In genomic region chr4:130306566-130306965, GRCh38 we compare ENCODE assay signal across 14 cellular contexts.
DNase-seq lines count a peak whose midpoint lies in the region; ATAC-seq, FAIRE-seq and TF ChIP-seq lines count a peak whose summit lies in the region.
"Had no signal": no experiment of that assay in that cellular context is flagged by ENCODE, and none has a peak within 500 bp of the region (broad histone marks: within the 10 kb centered on the region; RNA-seq: fewer than 3 reads in every experiment).

No MANE protein-coding gene starts in this region.

- SMC1A ChIA-PET in GM12878 (lab: Charles Lee; ENCODE audit: uncharacterized antibody, unreplicated experiment): interaction anchor here (1.2 kb wide), 1 partner anchor 375 kb away, joined by 3 read pairs; no protein-coding TSS in a partner anchor

- no peak overlapping the region for H3K9ac ChIP-seq in KMS-11
- no peak overlapping the region for H3K9ac ChIP-seq in GM12878 (ENCODE audit: control insufficient read depth, insufficient read depth, low read length)
- H3K9ac ChIP-seq in mesendoderm (ENCODE audit: low read length): no peak overlapping the region

- H3K27me3 ChIP-seq in KMS-11 (ENCODE audit: insufficient read depth, low read depth) (no peaks in the 10 kb centered on the region), GM12878 (replicated peaks in 1 of 2; ENCODE audit: control insufficient read depth in 2 of 2, insufficient read depth in 2 of 2, low read length in 1 of 2) (no peaks in the 10 kb centered on the region), mesendoderm (ENCODE audit: insufficient read depth, low read length, poor library complexity) (no peaks in the 10 kb centered on the region), transverse colon (no peaks in the 10 kb centered on the region)
- H3K27me3 ChIP-seq: gastrocnemius medialis had no signal

- DNase-seq in GM12865 (ENCODE audit: low read depth): peak; percentile 1
- no peak for DNase-seq in GM12878 (ENCODE audit: low read depth, low spot score)
- peak; percentile 57 for DNase-seq in mesendoderm
- DNase-seq in transverse colon: no peak
- no peak for DNase-seq in GM19239 (ENCODE audit: insufficient read length, low spot score)
- DNase-seq: gastrocnemius medialis; immature natural killer cell; NCI-H187; stimulated activated CD4-positive, alpha-beta T cell treated with anti-CD3 and anti-CD28 coated beads, Interleukin-4, amount 100 ng/mL, for 24 hours; substantia nigra had no signal

- no peak overlapping the region for H3K56ac ChIP-seq in mesendoderm (ENCODE audit: low read length)

- WGBS in GM12878 (ENCODE audit: insufficient coverage, insufficient replicate concordance, low lambda C conversion rate, missing lambda C conversion rate): 15% methylated on average over 2 of the region's 2 CpGs
- WGBS in mesendoderm (ENCODE audit: extremely low coverage, insufficient coverage, low lambda C conversion rate): no CpG with 5 or more reads among the region's 2 CpGs
- 55 to 63% methylated on average over 2 of the region's 2 CpGs for WGBS in transverse colon (ENCODE audit: low coverage in 1 of 2), 2 donors

- TF ChIP-seq EP300 in GM12878 (IDR thresholded peaks at IDR 0.05; ENCODE audit: borderline replicate concordance in 1 of 2, control insufficient read depth in 1 of 2, low read depth in 2 of 2, low read length in 2 of 2): no peak
- no peak for TF ChIP-seq EP300 in transverse colon (IDR thresholded peaks at IDR 0.05; ENCODE audit: low read depth)

- TF ChIP-seq POLR2A in GM12878 (IDR thresholded peaks at IDR 0.05; ENCODE audit: low read depth, low read length) (no peak), transverse colon (IDR thresholded peaks at IDR 0.05) (no peak)

- H3K18ac ChIP-seq in mesendoderm (ENCODE audit: low read length): no peak overlapping the region

- FAIRE-seq in GM12878 (lab: Jason Lieb, UNC): no peak
- FAIRE-seq in GM19239 (lab: Jason Lieb, UNC): no peak
- FAIRE-seq: RCC 7860 had no signal

- H3K4me3 ChIP-seq in GM12865 (ENCODE audit: low read depth, low read length): no peak overlapping the region
- H3K4me3 ChIP-seq in KMS-11 (IDR thresholded peaks at IDR 0.05; ENCODE audit: insufficient read depth, low read depth, low read length): no peak overlapping the region
- no peak overlapping the region for H3K4me3 ChIP-seq in GM12878
- H3K4me3 ChIP-seq in mesendoderm (ENCODE audit: low read length): no peak overlapping the region
- no peak overlapping the region for H3K4me3 ChIP-seq in transverse colon
- H3K4me3 ChIP-seq: gastrocnemius medialis had no signal

- ATAC-seq in GM12878 (peak; percentile 55; the same call in 2 of the 3 replicates), GM21360 (IDR thresholded peaks at IDR 0.05; ENCODE audit: unreplicated experiment) (no peak)
- ATAC-seq: gastrocnemius medialis had no signal

- BruUV-seq in GM12878 (replicated peaks; lab: Mats Ljungman, UMichigan): no TSS peak

- no peaks in the 10 kb centered on the region for H3K79me1 ChIP-seq in mesendoderm (ENCODE audit: low read length)

- H2BK5ac ChIP-seq in mesendoderm (ENCODE audit: low read length): no peak overlapping the region

- POLR2A ChIA-PET in GM12878 (lab: Charles Lee): no interaction called here

- H2AK5ac ChIP-seq in mesendoderm (ENCODE audit: low read length): no peak overlapping the region

- H2BK15ac ChIP-seq in mesendoderm (replicated peaks; ENCODE audit: low read depth): no peak overlapping the region

- H3K79me2 ChIP-seq in KMS-11 (ENCODE audit: insufficient read depth, low read depth): no peaks in the 10 kb centered on the region
- no peaks in the 10 kb centered on the region for H3K79me2 ChIP-seq in GM12878 (ENCODE audit: control insufficient read depth, insufficient read depth, low read length)
- no peaks in the 10 kb centered on the region for H3K79me2 ChIP-seq in mesendoderm (ENCODE audit: control insufficient read depth, insufficient read depth, low read length)

- H3K27ac ChIP-seq in KMS-11 (no peak overlapping the region), GM12878 (ENCODE audit: control insufficient read depth, insufficient read depth) (no peak overlapping the region), mesendoderm (ENCODE audit: low read depth, low read length) (no peak overlapping the region), transverse colon (no peak overlapping the region)
- H3K27ac ChIP-seq: epithelial cell of prostate, gastrocnemius medialis had no signal

- no peak overlapping the region for H2BK120ac ChIP-seq in mesendoderm (ENCODE audit: low read depth, low read length)

- TF ChIP-seq RAD21 in GM12878 (IDR thresholded peaks at IDR 0.05; ENCODE audit: insufficient read depth, low read depth, low read length): 0 out of 2 replicates have a peak, but pooled peaks have one; percentile 7

- H3K9me3 ChIP-seq in GM12878 (replicated peaks; ENCODE audit: control insufficient read depth, insufficient read depth, low read length) (no peaks in the 10 kb centered on the region), transverse colon (no peaks in the 10 kb centered on the region)
- H3K9me3 ChIP-seq: gastrocnemius medialis had no signal

- H2AFZ ChIP-seq in KMS-11 (ENCODE audit: low read depth) (no peak overlapping the region), GM12878 (ENCODE audit: control insufficient read depth, low read depth, low read length) (no peak overlapping the region)

- no peak overlapping the region for H3K23ac ChIP-seq in mesendoderm (ENCODE audit: low read length)

- TF ChIP-seq CTCF in GM12865 (IDR thresholded peaks at IDR 0.05; ENCODE audit: insufficient read depth, low read depth, low read length, missing control alignments): peak; percentile 10
- peak; percentile 43 for TF ChIP-seq CTCF in KMS-11 (conservative IDR thresholded peaks at IDR 0.05; ENCODE audit: low read depth, low read length)
- peak in 2 of 3 experiments; percentile 12 to 25; a peak in 1 of 6 replicates for TF ChIP-seq CTCF in GM12878 (IDR thresholded peaks at IDR 0.05 in 2 of 3, conservative IDR thresholded peaks at IDR 0.05 in 1 of 3; ENCODE audit: control insufficient read depth in 2 of 3, extremely low read depth in 1 of 3, insufficient read depth in 1 of 3, low read depth in 3 of 3, low read length in 3 of 3)
- TF ChIP-seq CTCF in transverse colon (IDR thresholded peaks at IDR 0.05): no peak

- intact Hi-C loops in GM12878 (cut with micrococcal nuclease; ENCODE audit: unreplicated experiment): no loop called here
- intact Hi-C loops in transverse colon (cut with DNase I; ENCODE audit: low total_unique reads): no loop called here

- H4K5ac ChIP-seq in mesendoderm (ENCODE audit: low read length): no peak overlapping the region

- CTCF ChIA-PET in GM12878 (lab: Yijun Ruan, JAX): interaction anchor here (1.1 to 2.6 kb wide), 3 partner anchors 335 to 379 kb away, joined by 3 to 9 read pairs (median 3); no protein-coding TSS in a partner anchor

- RAD21 ChIA-PET in GM12878 (lab: Charles Lee; ENCODE audit: unreplicated experiment): interaction anchor here (1.6 kb wide), 1 partner anchor 380 kb away, joined by 4 read pairs; no protein-coding TSS in a partner anchor

- no peak overlapping the region for H4K8ac ChIP-seq in mesendoderm (ENCODE audit: low read depth, low read length)

- no peaks in the 10 kb centered on the region for H4K20me1 ChIP-seq in KMS-11 (ENCODE audit: insufficient read depth)
- H4K20me1 ChIP-seq in GM12878 (ENCODE audit: control insufficient read depth, insufficient read depth): no peaks in the 10 kb centered on the region

- H3K4me1 ChIP-seq in KMS-11 (ENCODE audit: low read depth, poor library complexity, severe bottlenecking): no peaks in the 10 kb centered on the region
- no peaks in the 10 kb centered on the region for H3K4me1 ChIP-seq in GM12878 (ENCODE audit: control insufficient read depth, insufficient read depth, low read length)
- H3K4me1 ChIP-seq in mesendoderm (ENCODE audit: control insufficient read depth, low read depth, low read length): no peaks in the 10 kb centered on the region
- no peaks in the 10 kb centered on the region for H3K4me1 ChIP-seq in transverse colon
- H3K4me1 ChIP-seq: gastrocnemius medialis had no signal

- no peaks in the 10 kb centered on the region for H3K36me3 ChIP-seq in KMS-11 (ENCODE audit: insufficient read depth)
- H3K36me3 ChIP-seq in GM12878 (ENCODE audit: control insufficient read depth in 2 of 2, insufficient read depth in 2 of 2, low read length in 1 of 2): no peaks in the 10 kb centered on the region
- H3K36me3 ChIP-seq in mesendoderm (ENCODE audit: control insufficient read depth, insufficient read depth, low read length): no peaks in the 10 kb centered on the region
- no peaks in the 10 kb centered on the region for H3K36me3 ChIP-seq in transverse colon
- H3K36me3 ChIP-seq: gastrocnemius medialis had no signal

- H3K4ac ChIP-seq in mesendoderm (ENCODE audit: low read depth, low read length): no peak overlapping the region

- no peak overlapping the region for H3K4me2 ChIP-seq in KMS-11
- no peak overlapping the region for H3K4me2 ChIP-seq in GM12878 (ENCODE audit: control insufficient read depth, insufficient read depth)
- H3K4me2 ChIP-seq in mesendoderm (ENCODE audit: low read length): no peak overlapping the region

- in situ Hi-C loops in GM12878 (cut with MboI) (loop anchor here (10.0 kb wide), 1 partner anchor 382 kb away; no protein-coding TSS in a partner anchor), transverse colon (cut with MboI; ENCODE audit: low pct_ligation_motif_present in 1 of 4, low pct_unique_long_range_greater_than_20kb in 1 of 4, low sequenced_read_pairs in 3 of 4) (no loop called here)

Comparison
In these comparisons a context has a peak if more than half of its experiments do, and no peak if none do; other contexts are left out.
1. DNase-seq: peak in GM12865 (single experiment) and mesendoderm (single experiment); none in GM12878 (single experiment), transverse colon (single experiment) and GM19239 (single experiment).
2. CTCF ChIP-seq: peak in GM12865 (single experiment), KMS-11 (single experiment) and GM12878 (2 of 3); none in transverse colon (0 of 5).